11 cellular contexts compared by ENCODE assay signal in the genomic region with DNA sequence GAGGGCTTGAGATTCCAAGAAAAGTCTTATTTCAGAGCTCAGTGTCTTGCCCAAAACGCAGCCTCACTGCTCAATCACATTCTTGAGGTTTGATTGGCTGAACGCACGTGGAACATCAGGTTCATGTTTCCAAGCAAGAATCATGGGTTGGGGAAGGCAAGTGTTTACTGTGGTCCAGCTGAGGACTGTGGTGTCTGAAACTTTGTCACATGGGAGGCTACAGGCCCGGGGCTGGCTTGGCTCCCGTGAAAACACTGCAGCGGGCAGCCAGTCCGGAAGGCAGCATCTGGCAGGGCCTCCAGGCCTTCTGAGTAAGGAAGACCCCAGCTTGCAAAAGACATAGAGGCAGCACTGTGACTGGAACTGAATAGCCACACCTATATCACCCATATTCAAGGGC.
A peak's percentile ranks its signal among the peaks of the same experiment; 100 is the strongest.
DNase-seq lines count a peak whose midpoint lies in the region; ATAC-seq and TF ChIP-seq lines count a peak whose summit lies in the region.
"Had no signal": no experiment of that assay in that cellular context is flagged by ENCODE, and none has a peak within 500 bp of the region (broad histone marks: within the 10 kb centered on the region; RNA-seq: fewer than 3 reads in every experiment).

No MANE protein-coding gene starts in this region.

- TF ChIP-seq POLR2A in uterus (IDR thresholded peaks at IDR 0.05) = no peak

- no peak overlapping the region for H3K4me3 ChIP-seq in fibroblast of villous mesenchyme (ENCODE audit: low read depth, low read length)
- H3K4me3 ChIP-seq in uterus = no peak overlapping the region
- H3K4me3 ChIP-seq: ovary had no signal

- DNase-seq in DMS 273 (lab: John Stamatoyannopoulos, UW; ENCODE audit: unreplicated experiment) (peak; percentile 72), DMS 273 treated with DMSO at 0.1 percent for 48 hours (lab: John Stamatoyannopoulos, UW) (no peak), fibroblast of villous mesenchyme (ENCODE audit: low read depth) (peak; percentile 23), middle frontal gyrus (ENCODE audit: extremely low spot score, low spot score) (peak; percentile 60), uterus (peak; percentile 21 to 25), NCI-H748 treated with DMSO at 0.1 percent for 48 hours (lab: John Stamatoyannopoulos, UW) (no peak), NCI-H2081 (lab: John Stamatoyannopoulos, UW) (no peak)
- DNase-seq: T-helper 9 cell had no signal

- H3K4me1 ChIP-seq in uterus = peaks cover 0 to 8% of the 10 kb centered on the region in 2 donors

- no peak overlapping the region for H3K27ac ChIP-seq in uterus
- H3K27ac ChIP-seq: 22Rv1, ovary had no signal

- TF ChIP-seq CTCF in fibroblast of villous mesenchyme (IDR thresholded peaks at IDR 0.05; ENCODE audit: insufficient read depth, low read depth, low read length) = no peak
- no peak for TF ChIP-seq CTCF in uterus (IDR thresholded peaks at IDR 0.05)

- H3K9me3 ChIP-seq in uterus = no peaks in the 10 kb centered on the region
- H3K9me3 ChIP-seq: ovary had no signal

- H3K36me3 ChIP-seq in uterus = no peaks in the 10 kb centered on the region
- H3K36me3 ChIP-seq: ovary had no signal

- no peaks in the 10 kb centered on the region for H3K27me3 ChIP-seq in uterus
- H3K27me3 ChIP-seq: ovary had no signal

- ATAC-seq in HG03442 (IDR thresholded peaks at IDR 0.05; ENCODE audit: unreplicated experiment) = no peak

- intact Hi-C loops in uterus (cut with DNase I; ENCODE audit: low total_unique reads) = no loop called here

Comparison
In these comparisons a context has a peak if more than half of its experiments do, and no peak if none do; other contexts are left out.
1. DNase-seq: peak in DMS 273 (single experiment), fibroblast of villous mesenchyme (single experiment), middle frontal gyrus (single experiment) and uterus (2 of 2); none in DMS 273 treated with DMSO at 0.1 percent for 48 hours (single experiment), NCI-H748 treated with DMSO at 0.1 percent for 48 hours (single experiment) and NCI-H2081 (0 of 2).